9 cellular contexts compared by ENCODE assay signal in genomic region chr19:42140125-42140754, GRCh38. TPM values are rescaled to one million over a fixed set of nuclear protein-coding genes. Genes with fewer than 3 reads are reported as not detected.
DNase-seq lines count a peak whose midpoint lies in the region; ATAC-seq and TF ChIP-seq lines count a peak whose summit lies in the region.
"Had no signal": no experiment of that assay in that cellular context is flagged by ENCODE, and none has a peak within 500 bp of the region (broad histone marks: within the 10 kb centered on the region; RNA-seq: fewer than 3 reads in every experiment).

No MANE protein-coding gene starts in this region.

- H3K27ac ChIP-seq in lung (ENCODE audit: low read depth in 1 of 2, low read length in 1 of 2) = no peak overlapping the region
- H3K27ac ChIP-seq: VCaP had no signal

- H3K9me3 ChIP-seq in lung (ENCODE audit: control insufficient read depth in 2 of 2, insufficient read depth in 1 of 2, low read length in 1 of 2) = no peaks in the 10 kb centered on the region

- no peak overlapping the region for H3K4me3 ChIP-seq in lung

- no peaks in the 10 kb centered on the region for H3K27me3 Mint-ChIP-seq in stimulated activated memory B cell treated with anti-CD40 and anti-IgM and Interleukin-4, amounts not matched to agents 10 μg/mL and 1 μg/mL and 100 μg/mL, for 72 hours

- H3K4me3 Mint-ChIP-seq in stimulated activated memory B cell treated with anti-CD40 and anti-IgM and Interleukin-4, amounts not matched to agents 10 μg/mL and 1 μg/mL and 100 μg/mL, for 72 hours = no peak overlapping the region

- no peaks in the 10 kb centered on the region for H3K4me1 ChIP-seq in lung (ENCODE audit: control insufficient read depth in 2 of 2, insufficient read depth in 2 of 2, low read length in 2 of 2)

- peaks cover 5% of the 10 kb centered on the region for H3K27me3 ChIP-seq in lung (ENCODE audit: control insufficient read depth, insufficient read depth)

- ATAC-seq in lung (ENCODE audit: insufficient read depth, low FRiP score) (no peak), HG03039 (IDR thresholded peaks at IDR 0.05; ENCODE audit: unreplicated experiment) (no peak)
- no peak for ATAC-seq in stimulated activated memory B cell treated with anti-CD40 and anti-IgM and Interleukin-4, amounts not matched to agents 10 μg/mL and 1 μg/mL and 100 μg/mL, for 72 hours

- in situ Hi-C loops in T47D (cut with HindIII; ENCODE audit: low pct_unique_long_range_greater_than_20kb, low sequenced_read_pairs) = no loop called here

- H3K9me3 Mint-ChIP-seq in stimulated activated memory B cell treated with anti-CD40 and anti-IgM and Interleukin-4, amounts not matched to agents 10 μg/mL and 1 μg/mL and 100 μg/mL, for 72 hours = no peaks in the 10 kb centered on the region

- TF ChIP-seq CTCF in lung (IDR thresholded peaks at IDR 0.05; ENCODE audit: control extremely low read depth, extremely low read depth) = no peak

- WGBS in lung, 2 donors = 16 to 17% methylated on average over 8 of the region's 8 CpGs

- no peak overlapping the region for H3K27ac Mint-ChIP-seq in stimulated activated memory B cell treated with anti-CD40 and anti-IgM and Interleukin-4, amounts not matched to agents 10 μg/mL and 1 μg/mL and 100 μg/mL, for 72 hours

- no peaks in the 10 kb centered on the region for H3K36me3 ChIP-seq in lung (ENCODE audit: control insufficient read depth in 2 of 2, insufficient read depth in 2 of 2, low read length in 2 of 2)

- H3K36me3 Mint-ChIP-seq in stimulated activated memory B cell treated with anti-CD40 and anti-IgM and Interleukin-4, amounts not matched to agents 10 μg/mL and 1 μg/mL and 100 μg/mL, for 72 hours = peaks cover 29% of the 10 kb centered on the region

- DNase-seq in AG08395 (ENCODE audit: low spot score) (peak; percentile 82), LoVo (ENCODE audit: low spot score) (peak; percentile 47), T47D (ENCODE audit: low read depth in 1 of 2, low spot score in 1 of 2) (peak; percentile 41 to 74), lung (ENCODE audit: low spot score) (peak; percentile 36), DMS 273 (lab: John Stamatoyannopoulos, UW; ENCODE audit: unreplicated experiment) (no peak), T-helper 9 cell (no peak)

- H3K4me1 Mint-ChIP-seq in stimulated activated memory B cell treated with anti-CD40 and anti-IgM and Interleukin-4, amounts not matched to agents 10 μg/mL and 1 μg/mL and 100 μg/mL, for 72 hours = peaks cover 27% of the 10 kb centered on the region

RNA-seq across cellular contexts. Expression of gene POU2F2, which starts 8.0 kb away (rescaled TPM):
- total RNA-seq in lung = 1 to 10 TPM; 3.2 to 7.6 TPM
- polyA plus RNA-seq in lung = 10 to 100 TPM in 1 of 2 donors, 1 to 10 TPM in 1; 1.9 to 11.9 TPM

Comparison
In these comparisons a context has a peak if more than half of its experiments do, and no peak if none do; other contexts are left out.
1. DNase-seq: peak in AG08395 (single experiment), LoVo (single experiment), T47D (2 of 2) and lung (single experiment); none in DMS 273 (single experiment) and T-helper 9 cell (single experiment).